14 cellular contexts compared by ENCODE assay signal in the genomic region with DNA sequence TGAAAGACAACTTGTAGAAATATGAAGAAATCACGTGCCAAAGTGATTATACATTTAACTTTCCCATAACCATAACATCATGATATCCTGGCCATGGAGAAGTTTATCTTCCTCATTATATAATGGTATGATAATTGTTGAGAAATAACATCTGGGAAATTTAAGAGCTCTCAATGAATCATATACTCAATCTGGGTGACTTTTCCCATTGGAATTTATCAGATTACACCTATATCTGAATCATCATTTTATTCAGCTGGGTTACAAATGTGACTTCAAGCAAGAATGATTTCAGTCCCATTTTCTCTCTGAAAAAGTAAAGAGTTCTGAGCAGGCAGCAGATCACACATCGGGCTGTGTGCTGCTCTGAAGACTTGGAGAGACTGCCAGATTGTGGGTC.
A peak's percentile ranks its signal among the peaks of the same experiment; 100 is the strongest.
DNase-seq lines count a peak whose midpoint lies in the region; ATAC-seq and TF ChIP-seq lines count a peak whose summit lies in the region.
"Had no signal": no experiment of that assay in that cellular context is flagged by ENCODE, and none has a peak within 500 bp of the region (broad histone marks: within the 10 kb centered on the region; RNA-seq: fewer than 3 reads in every experiment).

No MANE protein-coding gene starts in this region.

- no peak overlapping the region for H3K14ac ChIP-seq in mesenchymal stem cell (ENCODE audit: low read length in 2 of 2)

- H3K4me3 ChIP-seq in cardiac fibroblast (replicated peaks in 1 of 2; ENCODE audit: low read depth in 2 of 2, low read length in 2 of 2) (no peak overlapping the region), mesenchymal stem cell (ENCODE audit: insufficient read depth in 1 of 2, low read depth in 1 of 2, low read length in 2 of 2) (no peak overlapping the region)
- H3K4me3 ChIP-seq: esophagus squamous epithelium, transverse colon had no signal

- H3K23ac ChIP-seq in mesenchymal stem cell (ENCODE audit: low read length in 2 of 2) = no peak overlapping the region

- peak overlapping the region; percentile 69 for H3K9ac ChIP-seq in mesenchymal stem cell (ENCODE audit: low read length)
- H3K9ac ChIP-seq: parathyroid adenoma had no signal

- H3K27me3 ChIP-seq in mesenchymal stem cell (ENCODE audit: control insufficient read depth in 1 of 2, insufficient read depth in 1 of 2, low read length in 2 of 2) = no peaks in the 10 kb centered on the region
- H3K27me3 ChIP-seq: esophagus squamous epithelium, transverse colon had no signal

- intact Hi-C loops in activated naive CD4-positive, alpha-beta T cell treated with anti-CD3 and anti-CD28 coated beads for 36 hours (cut with micrococcal nuclease) = no loop called here

- no peak overlapping the region for H2BK15ac ChIP-seq in mesenchymal stem cell (ENCODE audit: low read depth, poor library complexity, severe bottlenecking)

- no peak overlapping the region for H3K27ac Mint-ChIP-seq in activated naive CD4-positive, alpha-beta T cell treated with anti-CD3 and anti-CD28 coated beads for 36 hours
- H3K27ac Mint-ChIP-seq: CD14-positive monocyte had no signal

- no peaks in the 10 kb centered on the region for H3K4me1 Mint-ChIP-seq in activated naive CD4-positive, alpha-beta T cell treated with anti-CD3 and anti-CD28 coated beads for 36 hours (ENCODE audit: low read depth)
- H3K4me1 Mint-ChIP-seq: CD14-positive monocyte had no signal

- ATAC-seq in HG02623 (IDR thresholded peaks at IDR 0.05; ENCODE audit: unreplicated experiment) = no peak

- no peak overlapping the region for H2BK120ac ChIP-seq in mesenchymal stem cell (ENCODE audit: low read depth, low read length)

- no peaks in the 10 kb centered on the region for H3K36me3 Mint-ChIP-seq in activated naive CD4-positive, alpha-beta T cell treated with anti-CD3 and anti-CD28 coated beads for 36 hours (ENCODE audit: low read depth)
- H3K36me3 Mint-ChIP-seq: CD14-positive monocyte had no signal

- H3K9me3 Mint-ChIP-seq in activated naive CD4-positive, alpha-beta T cell treated with anti-CD3 and anti-CD28 coated beads for 36 hours = no peaks in the 10 kb centered on the region

- no peak overlapping the region for H2AFZ ChIP-seq in mesenchymal stem cell (ENCODE audit: low read depth, low read length)
- H2AFZ ChIP-seq: parathyroid adenoma had no signal

- DNase-seq in AG09319 (ENCODE audit: extremely low read depth, low read depth) = peak; percentile 67
- DNase-seq in LHCN-M2 (ENCODE audit: low read depth) = peak; percentile 80
- peak; percentile 56 to 91 for DNase-seq in cardiac fibroblast (ENCODE audit: low read depth in 2 of 2)
- DNase-seq in mesenchymal stem cell = no peak
- no peak for DNase-seq in activated naive CD4-positive, alpha-beta T cell treated with anti-CD3 and anti-CD28 coated beads for 36 hours
- no peak for DNase-seq in NCI-H510A treated with DMSO at 0.1 percent for 48 hours (lab: John Stamatoyannopoulos, UW)
- DNase-seq in RPMI8226 = no peak
- DNase-seq: activated CD8-positive, alpha-beta memory T cell treated with anti-CD3 and anti-CD28 coated beads for 24 hours; activated naive CD4-positive, alpha-beta T cell treated with Interleukin-2 at 50 U/mL for 16 hours; esophagus squamous epithelium; transverse colon had no signal

- H2BK5ac ChIP-seq in mesenchymal stem cell (ENCODE audit: low read depth, low read length, poor library complexity, severe bottlenecking) = no peak overlapping the region

- WGBS in mesenchymal stem cell = 65% methylated on average over 1 of the region's 2 CpGs

- no peak overlapping the region for H4K91ac ChIP-seq in mesenchymal stem cell (ENCODE audit: low read length)

- peaks cover 3% of the 10 kb centered on the region for H3K27me3 Mint-ChIP-seq in activated naive CD4-positive, alpha-beta T cell treated with anti-CD3 and anti-CD28 coated beads for 36 hours (ENCODE audit: low read depth)

- no peak overlapping the region for H3K4me2 ChIP-seq in mesenchymal stem cell (ENCODE audit: low read length, poor library complexity, severe bottlenecking)

- CTCF ChIA-PET in activated naive CD4-positive, alpha-beta T cell treated with anti-CD3 and anti-CD28 coated beads for 36 hours (lab: Charles Lee) = interaction anchor here (1.2 kb wide), 1 partner anchor 15 kb away, joined by 3 read pairs; no protein-coding TSS in a partner anchor

- H4K8ac ChIP-seq in mesenchymal stem cell (ENCODE audit: low read length) = no peak overlapping the region

- no peak overlapping the region for H3K4ac ChIP-seq in mesenchymal stem cell (ENCODE audit: low read depth in 1 of 2, low read length in 2 of 2)

- no peak overlapping the region for H2BK12ac ChIP-seq in mesenchymal stem cell (ENCODE audit: low read length in 2 of 2)

- H2AK5ac ChIP-seq in mesenchymal stem cell (ENCODE audit: low read length, severe bottlenecking) = no peak overlapping the region

- H3K4me1 ChIP-seq in mesenchymal stem cell (ENCODE audit: control insufficient read depth, insufficient read depth, low read depth, low read length) = no peaks in the 10 kb centered on the region
- H3K4me1 ChIP-seq: esophagus squamous epithelium, parathyroid adenoma, transverse colon had no signal

- H3K9me3 ChIP-seq in mesenchymal stem cell (ENCODE audit: control insufficient read depth, low read length) = no peaks in the 10 kb centered on the region
- H3K9me3 ChIP-seq: esophagus squamous epithelium, transverse colon had no signal

- TF ChIP-seq CTCF in AG09319 (IDR thresholded peaks at IDR 0.05; ENCODE audit: low read depth, low read length) (no peak), cardiac fibroblast (IDR thresholded peaks at IDR 0.05; ENCODE audit: low read depth, low read length) (no peak)

- no peak overlapping the region for H3K18ac ChIP-seq in mesenchymal stem cell (ENCODE audit: low read depth in 1 of 2, low read length in 2 of 2)

- H3K27ac ChIP-seq in mesenchymal stem cell (ENCODE audit: low read length, poor library complexity, severe bottlenecking) = no peak overlapping the region
- H3K27ac ChIP-seq: esophagus squamous epithelium, parathyroid adenoma, transverse colon had no signal

- no peaks in the 10 kb centered on the region for H3K36me3 ChIP-seq in mesenchymal stem cell (ENCODE audit: control insufficient read depth in 1 of 2, insufficient read depth in 2 of 2, low read depth in 1 of 2, low read length in 2 of 2)
- H3K36me3 ChIP-seq: esophagus squamous epithelium, transverse colon had no signal

- no peak overlapping the region for H3K4me3 Mint-ChIP-seq in activated naive CD4-positive, alpha-beta T cell treated with anti-CD3 and anti-CD28 coated beads for 36 hours
- H3K4me3 Mint-ChIP-seq: CD14-positive monocyte had no signal

- no peaks in the 10 kb centered on the region for H3K79me1 ChIP-seq in mesenchymal stem cell (replicated peaks; ENCODE audit: low read length, poor library complexity, severe bottlenecking)

Comparison
In these comparisons a context has a peak if more than half of its experiments do, and no peak if none do; other contexts are left out.
1. DNase-seq: peak in AG09319 (single experiment), LHCN-M2 (single experiment) and cardiac fibroblast (2 of 2); none in mesenchymal stem cell (single experiment), activated naive CD4-positive, alpha-beta T cell treated with anti-CD3 and anti-CD28 coated beads for 36 hours (single experiment), NCI-H510A treated with DMSO at 0.1 percent for 48 hours (single experiment) and RPMI8226 (single experiment).